5 cellular contexts compared by ENCODE assay signal in genomic region chr21:21291883-21292569, GRCh38.
"Had no signal": no experiment of that assay in that cellular context is flagged by ENCODE, and none has a peak within 500 bp of the region (broad histone marks: within the 10 kb centered on the region; RNA-seq: fewer than 3 reads in every experiment).

No MANE protein-coding gene starts in this region.

- ATAC-seq: GM23338, K562 had no signal

- DNase-seq: H9, HCEC 1CT, IMR-90 had no signal

- H3K4me3 ChIP-seq: GM23338, K562 had no signal
